1 cellular context compared by ENCODE assay signal in genomic region chr4:80189956-80190671, GRCh38.
TF ChIP-seq lines count a peak whose summit lies in the region.

No MANE protein-coding gene starts in this region.

TF ChIP-seq in H1, 55 proteins besides CTCF, POLR2A, EP300 and RAD21 (continued from another document):
- TF ChIP-seq RNF2 (IDR thresholded peaks at IDR 0.05; ENCODE audit: borderline replicate concordance, low read depth, low read length, missing control alignments, poor library complexity, severe bottlenecking) (peak; percentile 83), KDM5A (IDR thresholded peaks at IDR 0.05; ENCODE audit: low read length) (no peak), SIX5 (IDR thresholded peaks at IDR 0.05; ENCODE audit: low read depth, low read length) (no peak), NANOG (IDR thresholded peaks at IDR 0.05; ENCODE audit: insufficient read depth, low read depth, low read length, poor library complexity, severe bottlenecking) (peak; percentile 88), JUN (IDR thresholded peaks at IDR 0.05; ENCODE audit: low read depth, low read length) (no peak), MAX (IDR thresholded peaks at IDR 0.05) (peak; percentile 23; the same call in 1 of the 2 replicates), SP1 (IDR thresholded peaks at IDR 0.05; ENCODE audit: low read depth, low read length) (0 out of 2 replicates have a peak, but pooled peaks have one; percentile 21), SRF (IDR thresholded peaks at IDR 0.05; ENCODE audit: low read depth, low read length) (no peak), FOSL1 (IDR thresholded peaks at IDR 0.05; ENCODE audit: insufficient read depth, low read depth, low read length) (no peak), GTF2F1 (IDR thresholded peaks at IDR 0.05; ENCODE audit: borderline replicate concordance, low read depth, low read length) (no peak), EZH2 (IDR thresholded peaks at IDR 0.05; ENCODE audit: low read depth, low read length, severe bottlenecking) (peak; percentile 76), CTBP2 (IDR thresholded peaks at IDR 0.05; ENCODE audit: borderline replicate concordance, insufficient read depth, insufficient read length, low read length) (peak; percentile 96), E2F6 (IDR thresholded peaks at IDR 0.05) (0 out of 2 replicates have a peak, but pooled peaks have one; percentile 14), SUZ12 (IDR thresholded peaks at IDR 0.05; ENCODE audit: low read length) (peak; percentile 89)
